In the genomic region with DNA sequence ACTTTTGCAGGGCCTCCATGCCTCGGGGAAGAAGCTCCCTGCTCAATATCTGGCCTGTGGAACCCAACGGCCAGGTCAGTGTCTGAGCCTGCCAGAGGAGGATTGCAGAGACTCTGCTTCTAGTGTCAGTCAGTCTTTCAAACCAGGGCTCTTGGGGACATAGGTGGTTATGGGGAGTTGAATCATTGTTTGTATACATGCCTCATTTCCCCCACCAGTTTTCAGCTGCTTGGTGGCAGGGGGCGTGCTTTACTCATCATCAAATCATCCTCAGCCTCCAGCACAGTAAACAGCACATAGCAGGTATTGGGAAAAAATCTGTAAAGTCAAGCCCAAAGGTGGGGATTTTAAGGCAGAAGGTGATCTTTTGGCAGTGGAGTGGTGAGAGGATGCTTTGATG, we compare ENCODE assay signal across 20 cellular contexts.
"Had no signal": no experiment of that assay in that cellular context is flagged by ENCODE, and none has a peak within 500 bp of the region (broad histone marks: within the 10 kb centered on the region; RNA-seq: fewer than 3 reads in every experiment).

No MANE protein-coding gene starts in this region.

- H3K36me3 ChIP-seq: breast epithelium had no signal

- H3K4me3 ChIP-seq: breast epithelium had no signal

- H3K4me1 ChIP-seq: breast epithelium had no signal

- DNase-seq: activated B cell treated with CpG ODN at 0.5 μM for 24 hours; activated CD4-positive, alpha-beta memory T cell treated with anti-CD3 and anti-CD28 coated beads, Interleukin-2, amount 10 ng/mL, durations not matched to agents 7 days and 5 days; activated CD4-positive, alpha-beta T cell treated with anti-CD3 and anti-CD28 coated beads for 1 hour; activated CD4-positive, alpha-beta T cell treated with anti-CD3 and anti-CD28 coated beads, Interleukin-2, amount 50 U/mL, for 1 hour; activated naive CD4-positive, alpha-beta T cell treated with anti-CD3 and anti-CD28 coated beads, Interleukin-2, amount 50 U/mL, for 16 hours; activated T-cell treated with anti-CD3 and anti-CD28 coated beads for 4 hours; activated T-cell treated with anti-CD3 and anti-CD28 coated beads, Interleukin-2, amount 50 U/mL, for 48 hours; aorta; central memory CD4-positive, alpha-beta T cell; Kasumi-1; NCI-H1048; NCI-H146; NCI-H187 treated with DMSO at 0.1 percent for 48 hours; NCI-H2171; NCI-H2227 treated with DMSO at 0.1 percent for 48 hours; NCI-H524; SIG-M5; T-helper 17 cell; T-helper 9 cell had no signal

- ATAC-seq: T-helper 17 cell had no signal

- H3K27me3 ChIP-seq: breast epithelium had no signal

- H3K27ac ChIP-seq: breast epithelium had no signal
